20 cellular contexts compared by ENCODE assay signal in the genomic region with DNA sequence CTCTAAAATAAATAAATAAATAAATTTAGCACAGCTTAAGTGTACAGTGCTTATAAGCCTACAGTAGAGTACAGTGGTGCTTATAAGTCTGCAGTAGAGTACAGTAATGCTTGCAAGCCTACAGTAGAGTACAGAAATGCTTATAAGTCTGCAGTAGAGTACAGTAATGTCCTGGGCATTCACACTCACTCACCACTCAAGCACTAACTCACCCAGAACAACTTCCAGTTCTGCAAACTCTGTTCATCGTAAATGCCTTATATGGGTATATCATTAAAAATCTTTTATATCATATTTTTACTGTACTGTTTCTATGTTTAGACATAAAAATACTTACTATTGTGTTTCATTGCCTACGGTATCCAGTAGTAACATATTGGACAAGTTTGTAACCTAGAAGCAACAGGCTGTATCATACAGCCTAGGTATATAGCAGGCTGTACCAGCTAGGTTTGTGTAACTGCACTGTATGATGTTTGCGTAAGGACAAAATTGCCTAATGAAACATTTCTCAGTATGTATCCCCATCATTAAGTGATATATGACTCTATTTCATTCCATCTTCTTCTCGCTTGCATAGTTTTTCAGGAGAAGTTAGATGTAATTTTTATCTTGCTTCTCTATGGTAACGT. TPM values are rescaled to one million over a fixed set of nuclear protein-coding genes. Genes with fewer than 3 reads are reported as not detected.
"Had no signal": no experiment of that assay in that cellular context is flagged by ENCODE, and none has a peak within 500 bp of the region (broad histone marks: within the 10 kb centered on the region; RNA-seq: fewer than 3 reads in every experiment).

No MANE protein-coding gene starts in this region.

- H3K27me3 ChIP-seq: left lung, uterus had no signal

- ATAC-seq: activated CD4-positive, alpha-beta T cell treated with anti-CD3 and anti-CD28 coated beads for 36 hours; activated CD8-positive, alpha-beta T cell treated with anti-CD3 and anti-CD28 coated beads for 36 hours; activated T-cell treated with anti-CD3 and anti-CD28 coated beads, Interleukin-2, amount 50 U/mL, for 4 hours; left lung had no signal

- H3K27ac ChIP-seq: esophagus squamous epithelium, parathyroid adenoma, thoracic aorta, uterus had no signal

- H3K27ac Mint-ChIP-seq: activated CD4-positive, alpha-beta T cell treated with anti-CD3 and anti-CD28 coated beads for 36 hours; activated CD8-positive, alpha-beta T cell treated with anti-CD3 and anti-CD28 coated beads for 36 hours; naive B cell had no signal

- H3K4me1 ChIP-seq: esophagus squamous epithelium, parathyroid adenoma, uterus had no signal

- H3K9me3 Mint-ChIP-seq: activated CD8-positive, alpha-beta T cell treated with anti-CD3 and anti-CD28 coated beads for 36 hours; activated naive CD4-positive, alpha-beta T cell treated with anti-CD3 and anti-CD28 coated beads, Interleukin-2, amount 50 U/mL, for 24 hours had no signal

- H3K36me3 Mint-ChIP-seq: activated naive CD4-positive, alpha-beta T cell treated with anti-CD3 and anti-CD28 coated beads, Interleukin-2, amount 50 U/mL, for 24 hours; naive B cell had no signal

- H3K9me3 ChIP-seq: esophagus squamous epithelium, left lung, thoracic aorta, uterus had no signal

- FAIRE-seq: kidney had no signal

- H3K4me3 ChIP-seq: esophagus squamous epithelium, left lung, thoracic aorta, uterus had no signal

- DNase-seq: activated CD4-positive, alpha-beta T cell treated with anti-CD3 and anti-CD28 coated beads for 36 hours; activated CD8-positive, alpha-beta T cell treated with anti-CD3 and anti-CD28 coated beads for 36 hours; activated effector memory CD4-positive, alpha-beta T cell treated with anti-CD3 and anti-CD28 coated beads, Interleukin-2, amount 50 U/mL, for 16 hours; activated T-cell treated with anti-CD3 and anti-CD28 coated beads, Interleukin-2, amount 50 U/mL, for 4 hours; caudate nucleus; cortex of kidney; effector CD4-positive, alpha-beta T cell; esophagus squamous epithelium; hippocampal formation; kidney; left lung; mammary epithelial cell; naive B cell; stimulated activated CD4-positive, alpha-beta T cell treated with anti-CD3 and anti-CD28 coated beads, Interleukin-2, amount 100 ng/mL, for 24 hours; uterus had no signal

- H3K36me3 ChIP-seq: esophagus squamous epithelium, left lung, thoracic aorta, uterus had no signal

RNA-seq across cellular contexts. Expression of gene S100B, which starts 14.0 kb away (rescaled TPM):
- total RNA-seq: activated CD4-positive, alpha-beta T cell treated with anti-CD3 and anti-CD28 coated beads for 36 hours; fibroblast of villous mesenchyme; renal cortical epithelial cell had no signal
